Comparison of ENCODE assay signal across 17 cellular contexts in the genomic region with DNA sequence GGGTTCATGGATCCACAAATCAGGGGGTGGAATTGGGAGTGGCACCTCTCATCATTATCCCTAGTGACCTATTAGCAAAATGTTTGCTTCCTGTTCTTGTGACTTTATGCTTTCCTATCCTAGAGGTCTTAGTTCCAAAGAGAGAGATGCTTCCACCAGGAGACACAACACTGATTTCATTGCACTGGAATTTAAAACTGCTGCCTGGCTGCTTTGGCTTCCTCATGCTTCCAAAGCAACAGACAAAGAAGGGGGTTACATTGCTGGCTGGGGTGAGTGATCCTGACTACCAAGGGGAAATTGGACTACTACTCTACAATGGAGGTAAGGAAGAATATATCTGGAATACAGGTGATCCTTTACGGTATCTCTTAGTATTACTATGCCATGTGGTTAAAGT.
"Had no signal": no experiment of that assay in that cellular context is flagged by ENCODE, and none has a peak within 500 bp of the region (broad histone marks: within the 10 kb centered on the region; RNA-seq: fewer than 3 reads in every experiment).

No MANE protein-coding gene starts in this region.

- H3K27me3 ChIP-seq: ascending aorta, left lung, ovary, testis had no signal

- H3K4me3 ChIP-seq: ascending aorta, coronary artery, left lung, ovary, testis had no signal

- H3K36me3 ChIP-seq: ascending aorta, left lung, ovary had no signal

- H3K27ac ChIP-seq: ascending aorta, coronary artery, left lung, ovary, testis had no signal

- H3K4me1 ChIP-seq: ascending aorta, left lung, testis had no signal

- DNase-seq: activated CD4-positive, alpha-beta T cell treated with anti-CD3 and anti-CD28 coated beads, Interleukin-2, amount 50 U/mL, for 48 hours; activated gamma-delta T cell treated with Interleukin-2 at 50 U/mL for 16 hours; activated naive CD8-positive, alpha-beta T cell treated with anti-CD3 and anti-CD28 coated beads for 36 hours; activated T-cell treated with anti-CD3 and anti-CD28 coated beads, Interleukin-2, amount 50 U/mL, for 48 hours; effector CD8-positive, alpha-beta T cell; glutamatergic neuron; immature natural killer cell; left lung; ovary; stimulated activated CD4-positive, alpha-beta T cell treated with anti-CD3 and anti-CD28 coated beads, Interleukin-15, amount 100 ng/mL, for 24 hours; stimulated activated CD4-positive, alpha-beta T cell treated with anti-CD3 and anti-CD28 coated beads, Interleukin-4, amount 100 ng/mL, for 24 hours; stimulated activated naive CD8-positive, alpha-beta T cell treated with anti-CD3 and anti-CD28 coated beads, Interleukin-15, amount 100 ng/mL, for 72 hours; SW 1271; testis had no signal

- ATAC-seq: activated CD4-positive, CD25-positive, alpha-beta regulatory T cell treated with anti-CD3 and anti-CD28 coated beads, Interleukin-2, amount 50 U/mL, for 24 hours; left lung; stimulated activated naive CD8-positive, alpha-beta T cell treated with anti-CD3 and anti-CD28 coated beads, Interleukin-15, amount 100 ng/mL, for 72 hours had no signal

- H3K9me3 ChIP-seq: ascending aorta, ovary, testis had no signal
